In the genomic region with DNA sequence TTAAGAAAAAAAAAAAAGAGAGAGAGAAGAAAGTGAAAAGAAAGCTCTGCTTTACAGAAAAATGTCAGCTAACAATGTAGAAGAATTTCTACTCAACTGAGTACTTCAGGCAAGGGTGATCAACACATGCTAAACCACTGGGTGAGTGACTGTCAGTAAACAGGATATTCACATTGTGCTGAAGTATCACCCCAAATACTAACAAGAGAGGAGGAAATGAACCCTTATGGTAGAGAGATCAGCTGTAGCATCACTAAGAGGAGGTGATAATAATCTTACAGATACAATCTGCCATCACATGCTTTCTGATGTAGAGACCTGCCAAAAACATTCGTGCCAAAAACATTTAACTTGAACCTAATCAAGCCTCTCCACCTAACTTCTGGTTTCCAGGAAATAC, we compare ENCODE assay signal across 17 cellular contexts. TPM values are rescaled to one million over a fixed set of nuclear protein-coding genes. Genes with fewer than 3 reads are reported as not detected.
A peak's percentile ranks its signal among the peaks of the same experiment; 100 is the strongest.
DNase-seq lines count a peak whose midpoint lies in the region; ATAC-seq and TF ChIP-seq lines count a peak whose summit lies in the region.
"Had no signal": no experiment of that assay in that cellular context is flagged by ENCODE, and none has a peak within 500 bp of the region (broad histone marks: within the 10 kb centered on the region; RNA-seq: fewer than 3 reads in every experiment).

No MANE protein-coding gene starts in this region.

- H3K4me3 ChIP-seq in spleen: no peak overlapping the region
- H3K4me3 ChIP-seq: right atrium auricular region had no signal

- intact Hi-C loops in spleen (cut with DNase I; ENCODE audit: low total_unique reads): no loop called here

- H3K27ac Mint-ChIP-seq in T-helper 1 cell treated with Interleukin-12 subunit alpha and Interleukin-12 subunit beta and Interleukin-4 antibody, amounts not matched to agents 30 μg/mL and 1 μg/mL, for 36 hours: peak overlapping the region; percentile 88

- H3K4me1 ChIP-seq in spleen: peaks cover 0 to 36% (median 10%) of the 10 kb centered on the region in 6 donors
- H3K4me1 ChIP-seq: right atrium auricular region had no signal

- ATAC-seq in activated T-cell treated with anti-CD3 and anti-CD28 coated beads, Interleukin-2, amount 50 U/mL, for 4 hours: peak; percentile 82 to 87
- ATAC-seq in HG03342 (IDR thresholded peaks at IDR 0.05; ENCODE audit: unreplicated experiment): no peak

- H3K27me3 ChIP-seq in spleen (replicated peaks in 1 of 7): no peaks in the 10 kb centered on the region
- H3K27me3 ChIP-seq: right atrium auricular region had no signal

- peaks cover 0 to 100% (median 84%) of the 10 kb centered on the region in 6 donors for H3K36me3 ChIP-seq in spleen

- no peak for DNase-seq in activated T-cell treated with anti-CD3 and anti-CD28 coated beads, Interleukin-2, amount 50 U/mL, for 4 hours
- no peak for DNase-seq in activated T-cell treated with anti-CD3 and anti-CD28 coated beads, Interleukin-2, amount 50 U/mL, for 48 hours
- DNase-seq in central memory CD4-positive, alpha-beta T cell: peak; percentile 76
- DNase-seq in spleen: no peak
- no peak for DNase-seq in SKM-1 treated with dmso at 0.1 percent for 144 hours (lab: John Stamatoyannopoulos, UW; ENCODE audit: unreplicated experiment)
- DNase-seq in GM10266 (ENCODE audit: extremely low spot score): no peak
- DNase-seq: ACHN, anterior cingulate cortex, foreskin fibroblast, IMR-90, MM.1S, NCI-H187, NCI-H226 had no signal

- H3K36me3 Mint-ChIP-seq in activated T-cell treated with anti-CD3 and anti-CD28 coated beads, Interleukin-2, amount 50 U/mL, for 4 hours (ENCODE audit: insufficient read depth): peaks cover 54% of the 10 kb centered on the region
- peaks cover 73% of the 10 kb centered on the region for H3K36me3 Mint-ChIP-seq in T-helper 1 cell treated with Interleukin-12 subunit alpha and Interleukin-12 subunit beta and Interleukin-4 antibody, amounts not matched to agents 30 μg/mL and 1 μg/mL, for 36 hours (ENCODE audit: low read depth)

- no peaks in the 10 kb centered on the region for H3K9me3 ChIP-seq in spleen
- H3K9me3 ChIP-seq: right atrium auricular region had no signal

- no peaks in the 10 kb centered on the region for H3K27me3 Mint-ChIP-seq in activated T-cell treated with anti-CD3 and anti-CD28 coated beads, Interleukin-2, amount 50 U/mL, for 4 hours (ENCODE audit: low read depth)
- no peaks in the 10 kb centered on the region for H3K27me3 Mint-ChIP-seq in T-helper 1 cell treated with Interleukin-12 subunit alpha and Interleukin-12 subunit beta and Interleukin-4 antibody, amounts not matched to agents 30 μg/mL and 1 μg/mL, for 36 hours (ENCODE audit: low read depth)

- TF ChIP-seq POLR2A in spleen (IDR thresholded peaks at IDR 0.05): no peak

- peaks cover 37% of the 10 kb centered on the region for H3K4me1 Mint-ChIP-seq in activated T-cell treated with anti-CD3 and anti-CD28 coated beads, Interleukin-2, amount 50 U/mL, for 4 hours (ENCODE audit: low read depth)
- peaks cover 39% of the 10 kb centered on the region for H3K4me1 Mint-ChIP-seq in T-helper 1 cell treated with Interleukin-12 subunit alpha and Interleukin-12 subunit beta and Interleukin-4 antibody, amounts not matched to agents 30 μg/mL and 1 μg/mL, for 36 hours (ENCODE audit: low read depth)

- no peaks in the 10 kb centered on the region for H3K9me3 Mint-ChIP-seq in activated T-cell treated with anti-CD3 and anti-CD28 coated beads, Interleukin-2, amount 50 U/mL, for 4 hours
- H3K9me3 Mint-ChIP-seq in T-helper 1 cell treated with Interleukin-12 subunit alpha and Interleukin-12 subunit beta and Interleukin-4 antibody, amounts not matched to agents 30 μg/mL and 1 μg/mL, for 36 hours: no peaks in the 10 kb centered on the region

- peak overlapping the region in 7 of 8 donors; percentile 24 to 87 (median 65) for H3K27ac ChIP-seq in spleen
- H3K27ac ChIP-seq: right atrium auricular region had no signal

- 39 to 54% (median 48%) methylated on average over 1 of the region's 1 CpG for WGBS in spleen, 5 donors

- TF ChIP-seq CTCF in spleen (IDR thresholded peaks at IDR 0.05 in 8 of 11, conservative IDR thresholded peaks at IDR 0.05 in 3 of 11): no peak
- no peak for TF ChIP-seq CTCF in GM10266 (IDR thresholded peaks at IDR 0.05; ENCODE audit: control insufficient read depth, insufficient read depth, low read depth, missing control alignments)

- H3K4me3 Mint-ChIP-seq in activated T-cell treated with anti-CD3 and anti-CD28 coated beads, Interleukin-2, amount 50 U/mL, for 4 hours: no peak overlapping the region
- peak overlapping the region; percentile 43 for H3K4me3 Mint-ChIP-seq in T-helper 1 cell treated with Interleukin-12 subunit alpha and Interleukin-12 subunit beta and Interleukin-4 antibody, amounts not matched to agents 30 μg/mL and 1 μg/mL, for 36 hours

RNA-seq across cellular contexts. Expression of gene ICAM2, which starts 30.7 kb away (rescaled TPM):
- 10 to 100 TPM; 67.0 to 88.9 (median 77.1) TPM for total RNA-seq in activated T-cell treated with anti-CD3 and anti-CD28 coated beads, Interleukin-2, amount 50 U/mL, for 4 hours
- 100 to 1,000 TPM; 136 to 412 (median 275) TPM for total RNA-seq in spleen
- polyA plus RNA-seq in spleen: 100 to 1,000 TPM in 1 of 3 donors, 10 to 100 TPM in 2; 79.2 to 108 (median 86.7) TPM
- total RNA-seq: chondrocyte, IMR-90 had no signal

RNA-seq across cellular contexts. Expression of gene PRR29, which starts 53.0 kb away (rescaled TPM):
- total RNA-seq in activated T-cell treated with anti-CD3 and anti-CD28 coated beads, Interleukin-2, amount 50 U/mL, for 4 hours: under 1 TPM in 1 of 3 donors, not detected in 2; 0.16 TPM
- total RNA-seq in spleen: 1 to 10 TPM; 1.6 to 9.1 (median 3.5) TPM
- 1 to 10 TPM in 1 of 3 donors, under 1 TPM in 2; 0.65 to 3.6 (median 0.73) TPM for polyA plus RNA-seq in spleen
